Comparison of ENCODE assay signal across 8 cellular contexts in genomic region chr7:27098493-27099223, GRCh38. TPM values are rescaled to one million over a fixed set of nuclear protein-coding genes. Genes with fewer than 3 reads are reported as not detected.
A peak's percentile ranks its signal among the peaks of the same experiment; 100 is the strongest.
DNase-seq lines count a peak whose midpoint lies in the region; ATAC-seq, FAIRE-seq and TF ChIP-seq lines count a peak whose summit lies in the region.

No MANE protein-coding gene starts in this region.

- peak; percentile 89 for FAIRE-seq in G401.6 (lab: Jason Lieb, UNC)

- intact Hi-C loops in sciatic nerve (cut with DNase I), result no loop called here

- no peaks in the 10 kb centered on the region for H3K36me3 ChIP-seq in iPS-18a (ENCODE audit: control insufficient read depth, low read depth, low read length)

- H3K4me1 ChIP-seq in iPS-18a (ENCODE audit: control insufficient read depth, low read depth, low read length), result peaks cover 16% of the 10 kb centered on the region

- peak; percentile 58 for ATAC-seq in sciatic nerve
- ATAC-seq in GM21529 (IDR thresholded peaks at IDR 0.05; ENCODE audit: unreplicated experiment), result no peak

- peaks cover 100% of the 10 kb centered on the region for H3K27me3 ChIP-seq in iPS-18a (ENCODE audit: control insufficient read depth, insufficient read depth, low read length)

- H3K9ac ChIP-seq in iPS-18a (ENCODE audit: low read length), result no peak overlapping the region

- H3K4me3 ChIP-seq in WI38 (ENCODE audit: low read depth, low read length) (peak overlapping the region; percentile 96), iPS-18a (ENCODE audit: low read length) (peak overlapping the region; percentile 53)

- H3K9me3 ChIP-seq in iPS-18a (ENCODE audit: control insufficient read depth, low read depth, low read length), result no peaks in the 10 kb centered on the region

- H3K27ac ChIP-seq in iPS-18a (ENCODE audit: low read length), result no peak overlapping the region

- DNase-seq in sciatic nerve (ENCODE audit: low spot score) (no peak), occipital lobe (lab: John Stamatoyannopoulos, UW) (no peak), NCI-H1694 treated with DMSO at 0.1 percent for 48 hours (lab: John Stamatoyannopoulos, UW) (no peak), HUDEP-2 (lab: John Stamatoyannopoulos, UW; ENCODE audit: unreplicated experiment in 76 of 76) (no peak)

- no peak for TF ChIP-seq CTCF in WI38 (IDR thresholded peaks at IDR 0.05; ENCODE audit: low read depth, low read length)

RNA-seq across cellular contexts. Expression of gene HOXA1, which starts 2.9 kb away (rescaled TPM):
- total RNA-seq in sciatic nerve (0.98 TPM), occipital lobe (not detected)

RNA-seq across cellular contexts. Expression of gene HOXA2, which starts 3.8 kb away (rescaled TPM):
- total RNA-seq in sciatic nerve, result 3.9 TPM
- total RNA-seq in occipital lobe, result not detected

RNA-seq across cellular contexts. Expression of gene HOXA4, which starts 31.9 kb away (rescaled TPM):
- total RNA-seq in sciatic nerve, result 10.0 TPM
- total RNA-seq in occipital lobe, result not detected

RNA-seq across cellular contexts. Expression of gene HOXA5, which starts 44.8 kb away (rescaled TPM):
- total RNA-seq in sciatic nerve (20.1 TPM), occipital lobe (not detected)

RNA-seq across cellular contexts. Expression of gene HOXA6, which starts 48.9 kb away (rescaled TPM):
- total RNA-seq in sciatic nerve (15.8 TPM), occipital lobe (not detected)

Comparison
In these comparisons a context has a peak if more than half of its experiments do, and no peak if none do; other contexts are left out.
1. RNA of gene HOXA4, which starts 31.9 kb away (total RNA-seq): 10.0 TPM in sciatic nerve (single experiment); not detected in occipital lobe (single experiment); every median in the first group is over 10 times any median in the second.